ENCODE assay signal across 34 cellular contexts in genomic region chr19:1579222-1579621, GRCh38. TPM values are rescaled to one million over a fixed set of nuclear protein-coding genes. Genes with fewer than 3 reads are reported as not detected.
"Had no signal": no experiment of that assay in that cellular context is flagged by ENCODE, and none has a peak within 500 bp of the region (broad histone marks: within the 10 kb centered on the region; RNA-seq: fewer than 3 reads in every experiment).

No MANE protein-coding gene starts in this region.

- H3K27me3 Mint-ChIP-seq: activated CD4-positive, alpha-beta T cell treated with anti-CD3 and anti-CD28 coated beads, Interleukin-2, amount 10 ng/mL, durations not matched to agents 24 days and 14 days; activated CD8-positive, alpha-beta T cell treated with anti-CD3 and anti-CD28 coated beads for 36 hours; activated naive CD8-positive, alpha-beta T cell treated with anti-CD3 and anti-CD28 coated beads for 36 hours; activated T-helper 17 cell treated with anti-CD3 and anti-CD28 coated beads, Interleukin-2, amount 50 U/mL, for 72 hours; IgD-negative memory B cell; T-cell; T-helper 17 cell had no signal

- H3K4me1 Mint-ChIP-seq: activated CD4-positive, alpha-beta T cell treated with anti-CD3 and anti-CD28 coated beads, Interleukin-2, amount 10 ng/mL, durations not matched to agents 24 days and 14 days; activated T-helper 17 cell treated with anti-CD3 and anti-CD28 coated beads, Interleukin-2, amount 50 U/mL, for 72 hours; IgD-negative memory B cell had no signal

- H3K4me3 Mint-ChIP-seq: activated CD4-positive, alpha-beta T cell treated with anti-CD3 and anti-CD28 coated beads, Interleukin-2, amount 10 ng/mL, durations not matched to agents 24 days and 14 days; activated CD8-positive, alpha-beta T cell treated with anti-CD3 and anti-CD28 coated beads for 36 hours; activated naive CD8-positive, alpha-beta T cell treated with anti-CD3 and anti-CD28 coated beads for 36 hours; activated T-cell treated with anti-CD3 and anti-CD28 coated beads, Interleukin-2, amount 50 U/mL, for 72 hours; activated T-helper 17 cell treated with anti-CD3 and anti-CD28 coated beads, Interleukin-2, amount 50 U/mL, for 72 hours; T-cell; T-helper 17 cell had no signal

- H3K27me3 ChIP-seq: brain microvascular endothelial cell, MG63 had no signal

- H3K9me3 ChIP-seq: MG63 had no signal

- H3K4me3 ChIP-seq: MG63 had no signal

- ATAC-seq: activated CD8-positive, alpha-beta T cell treated with anti-CD3 and anti-CD28 coated beads for 36 hours; activated T-cell treated with anti-CD3 and anti-CD28 coated beads, Interleukin-2, amount 50 U/mL, for 72 hours; activated T-helper 17 cell treated with anti-CD3 and anti-CD28 coated beads, Interleukin-2, amount 50 U/mL, for 72 hours; Panc1; Right ventricle myocardium inferior; SK-N-SH treated with all-trans-retinoic acid at 6 μM for 48 hours; T-cell; T-helper 17 cell had no signal

- H3K27ac Mint-ChIP-seq: activated CD4-positive, alpha-beta T cell treated with anti-CD3 and anti-CD28 coated beads, Interleukin-2, amount 10 ng/mL, durations not matched to agents 24 days and 14 days; activated CD8-positive, alpha-beta T cell treated with anti-CD3 and anti-CD28 coated beads for 36 hours; activated naive CD8-positive, alpha-beta T cell treated with anti-CD3 and anti-CD28 coated beads for 36 hours; activated T-cell treated with anti-CD3 and anti-CD28 coated beads, Interleukin-2, amount 50 U/mL, for 72 hours; activated T-helper 17 cell treated with anti-CD3 and anti-CD28 coated beads, Interleukin-2, amount 50 U/mL, for 72 hours; IgD-negative memory B cell; T-cell; T-helper 17 cell had no signal

- DNase-seq: activated CD4-positive, alpha-beta T cell treated with anti-CD3 and anti-CD28 coated beads, Interleukin-2, amount 10 ng/mL, durations not matched to agents 24 days and 14 days; activated CD4-positive, alpha-beta T cell treated with anti-CD3 and anti-CD28 coated beads, Interleukin-2, amount 50 U/mL, for 4 hours; activated CD8-positive, alpha-beta T cell treated with anti-CD3 and anti-CD28 coated beads for 36 hours; activated effector memory CD4-positive, alpha-beta T cell treated with anti-CD3 and anti-CD28 coated beads, Interleukin-2, amount 50 U/mL, for 16 hours; activated naive CD4-positive, alpha-beta T cell; activated naive CD4-positive, alpha-beta T cell treated with anti-CD3 and anti-CD28 coated beads, Interleukin-2, amount 50 U/mL, for 16 hours; activated naive CD8-positive, alpha-beta T cell treated with anti-CD3 and anti-CD28 coated beads for 36 hours; activated T-cell treated with anti-CD3 and anti-CD28 coated beads, Interleukin-2, amount 50 U/mL, for 1 hour; activated T-cell treated with anti-CD3 and anti-CD28 coated beads, Interleukin-2, amount 50 U/mL, for 72 hours; amniotic stem cell; aorta; brain microvascular endothelial cell; Kasumi-1; KG1; MG63; NCI-H1048; NCI-H1105 treated with DMSO at 0.1 percent for 48 hours; NCI-H1436; NCI-H1694; NCI-H1930; NCI-H2081 treated with DMSO at 0.1 percent for 48 hours; NCI-H345; NCI-H524 treated with DMSO at 0.1 percent for 48 hours; SIG-M5; T-cell; T-helper 17 cell; WERI-Rb-1 had no signal

- H3K27ac ChIP-seq: brain microvascular endothelial cell, WERI-Rb-1 had no signal

- H3K9me3 Mint-ChIP-seq: activated CD4-positive, alpha-beta T cell treated with anti-CD3 and anti-CD28 coated beads, Interleukin-2, amount 10 ng/mL, durations not matched to agents 24 days and 14 days; activated CD8-positive, alpha-beta T cell treated with anti-CD3 and anti-CD28 coated beads for 36 hours; activated naive CD8-positive, alpha-beta T cell treated with anti-CD3 and anti-CD28 coated beads for 36 hours; activated T-cell treated with anti-CD3 and anti-CD28 coated beads, Interleukin-2, amount 50 U/mL, for 72 hours; activated T-helper 17 cell treated with anti-CD3 and anti-CD28 coated beads, Interleukin-2, amount 50 U/mL, for 72 hours; IgD-negative memory B cell; T-cell had no signal

RNA-seq across cellular contexts. Expression of gene PLK5, which starts 55.3 kb away (rescaled TPM):
- total RNA-seq: activated CD4-positive, alpha-beta T cell treated with anti-CD3 and anti-CD28 coated beads, Interleukin-2, amount 10 ng/mL, durations not matched to agents 24 days and 14 days; activated CD8-positive, alpha-beta memory T cell treated with anti-CD3 and anti-CD28 coated beads for 36 hours; activated CD8-positive, alpha-beta T cell treated with anti-CD3 and anti-CD28 coated beads for 36 hours; activated naive CD8-positive, alpha-beta T cell treated with anti-CD3 and anti-CD28 coated beads for 36 hours; activated T-cell treated with anti-CD3 and anti-CD28 coated beads, Interleukin-2, amount 50 U/mL, for 72 hours; activated T-helper 17 cell treated with anti-CD3 and anti-CD28 coated beads, Interleukin-2, amount 50 U/mL, for 72 hours; aorta; Right ventricle myocardium inferior; SK-MEL-5; T-cell; T-helper 17 cell had no signal
- polyA plus RNA-seq: IgD-negative memory B cell had no signal
